ENCODE assay signal across 16 cellular contexts in genomic region chr17:18008496-18009268, GRCh38. TPM values are rescaled to one million over a fixed set of nuclear protein-coding genes. Genes with fewer than 3 reads are reported as not detected.
DNase-seq lines count a peak whose midpoint lies in the region; ATAC-seq and TF ChIP-seq lines count a peak whose summit lies in the region.
"Had no signal": no experiment of that assay in that cellular context is flagged by ENCODE, and none has a peak within 500 bp of the region (broad histone marks: within the 10 kb centered on the region; RNA-seq: fewer than 3 reads in every experiment).

No MANE protein-coding gene starts in this region.

- POLR2A ChIA-PET in IMR-90 (lab: Charles Lee; ENCODE audit: unreplicated experiment), result no interaction called here

- peak overlapping the region; percentile 87 for H2AK5ac ChIP-seq in IMR-90 (ENCODE audit: low read depth, low read length)

- peaks cover 26% of the 10 kb centered on the region for H3K9me1 ChIP-seq in IMR-90 (ENCODE audit: insufficient read depth, low read length)

- peak overlapping the region; percentile 79 for H3K27ac Mint-ChIP-seq in neural progenitor cell
- H3K27ac Mint-ChIP-seq: stimulated activated naive CD8-positive, alpha-beta T cell treated with anti-CD3 and anti-CD28 coated beads, Interleukin-15, Interleukin-2, amounts not matched to agents 100 ng/mL and 50 ng/mL, for 24 hours had no signal

- H3K23ac ChIP-seq in IMR-90 (ENCODE audit: low read depth, low read length), result peak overlapping the region; percentile 59

- H3K9ac ChIP-seq in IMR-90 (ENCODE audit: low read depth, low read length) (no peak overlapping the region), neural progenitor cell (no peak overlapping the region)

- peak overlapping the region; percentile 78 for H3K14ac ChIP-seq in IMR-90 (replicated peaks; ENCODE audit: low read depth, low read length)

- H3K27me3 Mint-ChIP-seq in neural progenitor cell (ENCODE audit: insufficient read depth, low read depth), result no peaks in the 10 kb centered on the region
- H3K27me3 Mint-ChIP-seq: CD4-positive, alpha-beta memory T cell; naive B cell; stimulated activated naive CD8-positive, alpha-beta T cell treated with anti-CD3 and anti-CD28 coated beads, Interleukin-15, Interleukin-2, amounts not matched to agents 100 ng/mL and 50 ng/mL, for 24 hours had no signal

- intact Hi-C loops in IMR-90 (cut with micrococcal nuclease), result no loop called here

- H3K4me3 ChIP-seq in IMR-90 (ENCODE audit: insufficient read depth, low read depth, low read length) (no peak overlapping the region), brain microvascular endothelial cell (ENCODE audit: low read depth, low read length) (no peak overlapping the region), neural progenitor cell (no peak overlapping the region)

- H3K4me1 ChIP-seq in IMR-90 (ENCODE audit: control insufficient read depth, insufficient read depth, low read length) (peaks cover 10% of the 10 kb centered on the region), neural progenitor cell (no peaks in the 10 kb centered on the region)

- in situ Hi-C loops in IMR-90 (cut with MboI; ENCODE audit: low sequenced_read_pairs), result no loop called here
- in situ Hi-C loops in brain microvascular endothelial cell (cut with HindIII; ENCODE audit: low pct_ligation_motif_present, low sequenced_read_pairs), result no loop called here

- no peak overlapping the region for H3K56ac ChIP-seq in IMR-90 (ENCODE audit: extremely low read depth, insufficient read depth, low read length)

- WGBS in IMR-90 (ENCODE audit: extremely low coverage in 2 of 2, insufficient read length in 1 of 2), 2 experiments, result no CpG with 5 or more reads among the region's 5 CpGs

- no peak overlapping the region for H3K4me2 ChIP-seq in IMR-90 (ENCODE audit: low read depth, low read length)
- no peak overlapping the region for H3K4me2 ChIP-seq in neural progenitor cell

- no peak for TF ChIP-seq RAD21 in IMR-90 (IDR thresholded peaks at IDR 0.05; ENCODE audit: low read length)

- CTCF ChIA-PET in IMR-90 (lab: Yijun Ruan, JAX), result no interaction called here

- no peaks in the 10 kb centered on the region for H4K20me1 ChIP-seq in IMR-90 (ENCODE audit: insufficient read depth, low read length)
- no peaks in the 10 kb centered on the region for H4K20me1 ChIP-seq in neural progenitor cell (ENCODE audit: low read depth)

- H2BK15ac ChIP-seq in IMR-90 (ENCODE audit: low read depth, low read length), result peak overlapping the region; percentile 62; the same call in 1 of the 3 replicates

- no peak for TF ChIP-seq CTCF in IMR-90 (conservative IDR thresholded peaks at IDR 0.05; ENCODE audit: low read depth, low read length)
- no peak for TF ChIP-seq CTCF in brain microvascular endothelial cell (IDR thresholded peaks at IDR 0.05; ENCODE audit: low read depth, low read length, missing control alignments)
- TF ChIP-seq CTCF in neural progenitor cell (IDR thresholded peaks at IDR 0.05), result no peak

- H3K27me3 ChIP-seq in IMR-90 (ENCODE audit: control insufficient read depth, insufficient read depth, low read length) (no peaks in the 10 kb centered on the region), brain microvascular endothelial cell (replicated peaks) (no peaks in the 10 kb centered on the region), neural progenitor cell (no peaks in the 10 kb centered on the region)

- H4K8ac ChIP-seq in IMR-90 (ENCODE audit: low read depth in 2 of 2, low read length in 2 of 2), result peak overlapping the region; percentile 5 to 82; a peak in 2 of 4 replicates

- no peaks in the 10 kb centered on the region; a peak in 1 of 4 replicates for H3K79me1 ChIP-seq in IMR-90 (ENCODE audit: low read depth in 1 of 2, low read length in 2 of 2)

- peak; percentile 88 for ATAC-seq in IMR-90 (ENCODE audit: low read depth)
- no peak for ATAC-seq in GM18861 (IDR thresholded peaks at IDR 0.05; ENCODE audit: unreplicated experiment)

- H3K9me3 Mint-ChIP-seq in neural progenitor cell, result peaks cover 2% of the 10 kb centered on the region
- H3K9me3 Mint-ChIP-seq: CD4-positive, alpha-beta memory T cell; naive B cell; stimulated activated naive CD8-positive, alpha-beta T cell treated with anti-CD3 and anti-CD28 coated beads, Interleukin-15, Interleukin-2, amounts not matched to agents 100 ng/mL and 50 ng/mL, for 24 hours had no signal

- no TSS peak for BruUV-seq in IMR-90 (replicated peaks; lab: Mats Ljungman, UMichigan)

- peak; percentile 86 for DNase-seq in AG20443 (ENCODE audit: low spot score)
- peak; percentile 72 for DNase-seq in IMR-90
- peak; percentile 38 for DNase-seq in brain microvascular endothelial cell
- no peak for DNase-seq in neural progenitor cell (ENCODE audit: low spot score)
- no peak for DNase-seq in T-helper 9 cell
- DNase-seq in NCI-H446 treated with DMSO at 0.1 percent for 48 hours (lab: John Stamatoyannopoulos, UW), result no peak
- no peak for DNase-seq in globus pallidus (ENCODE audit: low spot score)
- DNase-seq: activated CD4-positive, CD25-positive, alpha-beta regulatory T cell; CD4-positive, alpha-beta memory T cell; foreskin melanocyte; islet precursor cell; naive B cell; NCI-H2081 had no signal

- no peak overlapping the region for H3K27ac ChIP-seq in IMR-90 (ENCODE audit: insufficient read depth, low read length)
- no peak overlapping the region for H3K27ac ChIP-seq in brain microvascular endothelial cell
- H3K27ac ChIP-seq in neural progenitor cell, result no peak overlapping the region

- dilution Hi-C loops in IMR-90 (cut with HindIII; ENCODE audit: low sequenced_read_pairs, unreplicated experiment), result no loop called here

- H2BK120ac ChIP-seq in IMR-90 (ENCODE audit: low read depth, low read length), result peak overlapping the region; percentile 72; the same call in 1 of the 2 replicates

- H3K79me2 ChIP-seq in neural progenitor cell (ENCODE audit: low read depth), result no peaks in the 10 kb centered on the region

- H3K4me3 Mint-ChIP-seq in neural progenitor cell, result no peak overlapping the region
- H3K4me3 Mint-ChIP-seq: CD4-positive, alpha-beta memory T cell; stimulated activated naive CD8-positive, alpha-beta T cell treated with anti-CD3 and anti-CD28 coated beads, Interleukin-15, Interleukin-2, amounts not matched to agents 100 ng/mL and 50 ng/mL, for 24 hours had no signal

- H4K5ac ChIP-seq in IMR-90 (ENCODE audit: low read depth, low read length), result no peak overlapping the region; the same call in 1 of the 2 replicates

- H3K18ac ChIP-seq in IMR-90 (ENCODE audit: low read depth, low read length), result no peak overlapping the region; the same call in 1 of the 2 replicates

- peak overlapping the region; percentile 65; the same call in 1 of the 2 replicates for H2BK20ac ChIP-seq in IMR-90 (ENCODE audit: low read depth, low read length)

- peak overlapping the region; percentile 92 for H3K4ac ChIP-seq in IMR-90 (ENCODE audit: low read depth, low read length)

- H2BK5ac ChIP-seq in IMR-90 (ENCODE audit: low read depth, low read length, poor library complexity, severe bottlenecking), result peak overlapping the region; percentile 80

- H3K9me3 ChIP-seq in IMR-90 (ENCODE audit: control insufficient read depth, insufficient read depth, low read length) (peaks cover 2% of the 10 kb centered on the region; the same call in 1 of the 2 replicates), neural progenitor cell (ENCODE audit: low read depth) (no peaks in the 10 kb centered on the region)

- peaks cover 5% of the 10 kb centered on the region for H3K36me3 Mint-ChIP-seq in neural progenitor cell

- H3K4me1 Mint-ChIP-seq in neural progenitor cell, result peaks cover 6% of the 10 kb centered on the region

- H4K91ac ChIP-seq in IMR-90 (ENCODE audit: insufficient read depth, low read depth, low read length), result peak overlapping the region; percentile 33

- H3F3A ChIP-seq in neural progenitor cell (ENCODE audit: low read depth), result no peaks in the 10 kb centered on the region

- H2AK9ac ChIP-seq in IMR-90 (replicated peaks; ENCODE audit: low read depth, low read length, poor library complexity), result peak overlapping the region; percentile 43

- no peak for TF ChIP-seq POLR2A in IMR-90 (IDR thresholded peaks at IDR 0.05; ENCODE audit: low read depth, low read length)

- H2AFZ ChIP-seq in IMR-90 (replicated peaks; ENCODE audit: low read length, poor library complexity) (peak overlapping the region; percentile 76), neural progenitor cell (replicated peaks) (no peak overlapping the region)

- no peaks in the 10 kb centered on the region; the same call in 1 of the 2 replicates for H3K36me3 ChIP-seq in IMR-90 (ENCODE audit: control insufficient read depth, insufficient read depth, low read length)
- H3K36me3 ChIP-seq in brain microvascular endothelial cell (replicated peaks), result no peaks in the 10 kb centered on the region
- no peaks in the 10 kb centered on the region for H3K36me3 ChIP-seq in neural progenitor cell

TF ChIP-seq in IMR-90, 13 proteins besides CTCF, POLR2A, EP300 and RAD21 (continues in another document):
- TF ChIP-seq USF2 (IDR thresholded peaks at IDR 0.05; ENCODE audit: low read depth, low read length), result peak; percentile 41

RNA-seq across cellular contexts. Expression of gene ATPAF2, which starts 30.3 kb away (rescaled TPM):
- total RNA-seq in IMR-90 (2012; rRNA removed), result 14.2 and 27.6 TPM in 2 replicates
- 19.5 and 21.9 TPM in 2 replicates for polyA plus RNA-seq in IMR-90 (2012; rRNA removed)
- polyA plus RNA-seq in IMR-90 (2012; cell fraction: cytosol; rRNA removed), result 28.8 and 54.4 TPM in 2 replicates
- 31.6 and 48.8 TPM in 2 replicates for polyA plus RNA-seq in IMR-90 (2012; cell fraction: nucleus; rRNA removed; ENCODE audit: low replicate concordance)
- total RNA-seq in neural progenitor cell (ENCODE audit: low replicate concordance), result 9.6 and 17.5 TPM in 2 replicates

RNA-seq across cellular contexts. Expression of gene GID4, which starts 30.5 kb away (rescaled TPM):
- total RNA-seq in IMR-90 (2012; rRNA removed) (3.9 and 5.0 TPM in 2 replicates), neural progenitor cell (ENCODE audit: low replicate concordance) (10.6 and 15.1 TPM in 2 replicates)
- 4.2 and 5.6 TPM in 2 replicates for polyA plus RNA-seq in IMR-90 (2012; rRNA removed)
- 3.1 and 3.3 TPM in 2 replicates for polyA plus RNA-seq in IMR-90 (2012; cell fraction: cytosol; rRNA removed)
- 2.6 and 5.1 TPM in 2 replicates for polyA plus RNA-seq in IMR-90 (2012; cell fraction: nucleus; rRNA removed; ENCODE audit: low replicate concordance)

RNA-seq across cellular contexts. Expression of gene DRC3, which starts 36.0 kb away (rescaled TPM):
- 0.28 and 0.72 TPM in 2 replicates for total RNA-seq in IMR-90 (2012; rRNA removed)
- polyA plus RNA-seq in IMR-90 (2012; rRNA removed), result 0.23 and 0.55 TPM in 2 replicates
- 0.12 and 0.30 TPM in 2 replicates for polyA plus RNA-seq in IMR-90 (2012; cell fraction: cytosol; rRNA removed)
- 1.1 and 1.8 TPM in 2 replicates for polyA plus RNA-seq in IMR-90 (2012; cell fraction: nucleus; rRNA removed; ENCODE audit: low replicate concordance)
- total RNA-seq in neural progenitor cell (ENCODE audit: low replicate concordance), result 0.07 and 0.81 TPM in 2 replicates
- total RNA-seq: H4 had no signal

RNA-seq across cellular contexts. Expression of gene TOM1L2, which starts 36.5 kb away (rescaled TPM):
- total RNA-seq in IMR-90 (2012; rRNA removed), result 23.3 and 34.4 TPM in 2 replicates
- polyA plus RNA-seq in IMR-90 (2012; rRNA removed), result 51.7 and 54.3 TPM in 2 replicates
- polyA plus RNA-seq in IMR-90 (2012; cell fraction: cytosol; rRNA removed), result 33.4 and 54.4 TPM in 2 replicates
- 144 and 187 TPM in 2 replicates for polyA plus RNA-seq in IMR-90 (2012; cell fraction: nucleus; rRNA removed; ENCODE audit: low replicate concordance)
- 4.3 and 6.5 TPM in 2 replicates for total RNA-seq in neural progenitor cell (ENCODE audit: low replicate concordance)

Comparison
In these comparisons a context has a peak if more than half of its experiments do, and no peak if none do; other contexts are left out.
1. DNase-seq: peak in AG20443 (single experiment), IMR-90 (single experiment) and brain microvascular endothelial cell (single experiment); none in neural progenitor cell (single experiment), T-helper 9 cell (single experiment), NCI-H446 treated with DMSO at 0.1 percent for 48 hours (single experiment) and globus pallidus (single experiment).